In the genomic region with DNA sequence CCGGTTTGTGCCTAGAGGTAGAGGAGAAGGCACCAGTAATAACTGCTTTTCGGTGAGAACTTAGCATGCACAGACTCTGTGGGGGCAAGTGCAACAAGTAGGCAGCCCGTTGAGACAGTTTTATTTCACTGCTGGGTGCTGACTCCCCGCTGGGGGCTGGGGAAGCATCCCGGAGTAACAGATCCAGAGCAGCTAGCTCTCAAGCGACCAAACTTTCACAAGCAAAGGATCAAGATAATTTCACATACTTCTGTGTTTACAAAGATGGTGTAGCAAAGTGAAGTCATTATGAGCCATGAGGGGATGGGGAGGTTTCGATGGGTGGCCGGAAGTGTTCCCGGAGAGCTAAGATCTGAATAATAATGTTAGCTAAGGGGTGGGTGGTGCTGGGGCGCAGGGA, we compare ENCODE assay signal across 14 cellular contexts. TPM values are rescaled to one million over a fixed set of nuclear protein-coding genes. Genes with fewer than 3 reads are reported as not detected.
DNase-seq lines count a peak whose midpoint lies in the region; ATAC-seq and TF ChIP-seq lines count a peak whose summit lies in the region.
"Had no signal": no experiment of that assay in that cellular context is flagged by ENCODE, and none has a peak within 500 bp of the region (broad histone marks: within the 10 kb centered on the region; RNA-seq: fewer than 3 reads in every experiment).

No MANE protein-coding gene starts in this region.

- H3K4me3 ChIP-seq in iPS-18a (ENCODE audit: low read length) (peak overlapping the region; percentile 42), right cardiac atrium (ENCODE audit: low read length) (no peak overlapping the region)

- H3K4me2 ChIP-seq in H9 (ENCODE audit: insufficient read depth, insufficient read length, low read length) = no peak overlapping the region

- H2BK15ac ChIP-seq in H9 (ENCODE audit: low read depth, low read length) = no peak overlapping the region

- DNase-seq in AG08396 (ENCODE audit: low spot score) = peak; percentile 63
- no peak for DNase-seq in H9
- DNase-seq in activated naive CD8-positive, alpha-beta T cell treated with anti-CD3 and anti-CD28 coated beads, Interleukin-2, amount 50 U/mL, for 24 hours = no peak
- DNase-seq in right cardiac atrium = no peak
- no peak for DNase-seq in posterior vena cava (ENCODE audit: low spot score)
- DNase-seq in SIG-M5 treated with dmso at 0.1 percent for 504 hours (lab: John Stamatoyannopoulos, UW; ENCODE audit: unreplicated experiment) = no peak
- DNase-seq: activated effector memory CD4-positive, alpha-beta T cell treated with anti-CD3 and anti-CD28 coated beads, Interleukin-2, amount 50 U/mL, for 16 hours; DMS 273 treated with DMSO at 0.1 percent for 48 hours; left ventricle myocardium superior; NCI-H1048; NK-92 treated with Interleukin-12 subunit alpha and Interleukin-12 subunit beta, amount 100 ng/mL, for 24 hours; T-helper 9 cell had no signal

- peaks cover 7 to 47% (median 36%) of the 10 kb centered on the region in 3 experiments; a peak in 6 of 7 replicates for H3K36me3 Mint-ChIP-seq in H9 (ENCODE audit: insufficient read depth in 1 of 3, low read depth in 3 of 3)
- H3K36me3 Mint-ChIP-seq in activated naive CD8-positive, alpha-beta T cell treated with anti-CD3 and anti-CD28 coated beads, Interleukin-2, amount 50 U/mL, for 24 hours (ENCODE audit: low read depth) = peaks cover 27% of the 10 kb centered on the region

- no peaks in the 10 kb centered on the region for H3K27me3 Mint-ChIP-seq in H9 (ENCODE audit: low read depth)
- H3K27me3 Mint-ChIP-seq in activated naive CD8-positive, alpha-beta T cell treated with anti-CD3 and anti-CD28 coated beads, Interleukin-2, amount 50 U/mL, for 24 hours = peaks cover 2% of the 10 kb centered on the region

- no peak overlapping the region for H4K91ac ChIP-seq in H9 (ENCODE audit: insufficient read length, low read depth, low read length)

- H3K27ac Mint-ChIP-seq in H9 = peak overlapping the region in 2 of 3 experiments; percentile 84 to 86; a peak in 3 of 7 replicates
- H3K27ac Mint-ChIP-seq in activated naive CD8-positive, alpha-beta T cell treated with anti-CD3 and anti-CD28 coated beads, Interleukin-2, amount 50 U/mL, for 24 hours = peak overlapping the region; percentile 81

- no peak overlapping the region for H3K14ac ChIP-seq in H9 (ENCODE audit: insufficient read depth, low read length)

- no peak for TF ChIP-seq CTCF in H9 (conservative IDR thresholded peaks at IDR 0.05)

- H3K79me1 ChIP-seq in H9 (ENCODE audit: insufficient read depth, low read depth, low read length, poor library complexity, severe bottlenecking) = peaks cover 2% of the 10 kb centered on the region

- H3K36me3 ChIP-seq in iPS-18a (ENCODE audit: control insufficient read depth, low read depth, low read length) = peaks cover 3% of the 10 kb centered on the region

- H3K4me3 Mint-ChIP-seq in H9 = peak overlapping the region; percentile 46 to 93
- peak overlapping the region; percentile 47 for H3K4me3 Mint-ChIP-seq in activated naive CD8-positive, alpha-beta T cell treated with anti-CD3 and anti-CD28 coated beads, Interleukin-2, amount 50 U/mL, for 24 hours

- H3K79me2 ChIP-seq in H9 (ENCODE audit: insufficient read depth, low read length) = peaks cover 57% of the 10 kb centered on the region

- no peak overlapping the region for H3T11ph ChIP-seq in H9 (ENCODE audit: low read length)

- intact Hi-C loops in right cardiac atrium (cut with DNase I) (no loop called here), posterior vena cava (cut with DNase I) (no loop called here)

- peak overlapping the region; percentile 20 for H3K9ac ChIP-seq in H9 (ENCODE audit: extremely low read depth, insufficient read length, low read length)
- H3K9ac ChIP-seq in iPS-18a (ENCODE audit: low read length) = no peak overlapping the region

- no peaks in the 10 kb centered on the region for H4K20me1 ChIP-seq in H9 (ENCODE audit: control insufficient read depth, insufficient read depth, insufficient read length)

- H3K23me2 ChIP-seq in H9 (ENCODE audit: insufficient read length, low read depth, low read length, poor library complexity, severe bottlenecking) = peaks cover 8% of the 10 kb centered on the region

- H3K18ac ChIP-seq in H9 (ENCODE audit: insufficient read length, low read depth, low read length) = no peak overlapping the region

- no peak overlapping the region for H2BK120ac ChIP-seq in H9 (ENCODE audit: low read depth, low read length, poor library complexity, severe bottlenecking)

- H3K23ac ChIP-seq in H9 (ENCODE audit: insufficient read length, low read depth, low read length) = no peak overlapping the region

- H3K4ac ChIP-seq in H9 (ENCODE audit: low read depth, low read length) = no peak overlapping the region

- H3K9me3 ChIP-seq in H9 (ENCODE audit: control insufficient read depth, low read depth, low read length) (no peaks in the 10 kb centered on the region), iPS-18a (ENCODE audit: control insufficient read depth, low read depth, low read length) (no peaks in the 10 kb centered on the region), right cardiac atrium (ENCODE audit: control insufficient read depth, low read length) (no peaks in the 10 kb centered on the region)

- H4K8ac ChIP-seq in H9 (replicated peaks; ENCODE audit: insufficient read length, low read depth, low read length) = no peak overlapping the region

- peaks cover 0 to 1% of the 10 kb centered on the region in 2 experiments; a peak in 2 of 5 replicates for H3K9me3 Mint-ChIP-seq in H9
- no peaks in the 10 kb centered on the region for H3K9me3 Mint-ChIP-seq in activated naive CD8-positive, alpha-beta T cell treated with anti-CD3 and anti-CD28 coated beads, Interleukin-2, amount 50 U/mL, for 24 hours

- H2BK5ac ChIP-seq in H9 (ENCODE audit: insufficient read length, low read length) = no peak overlapping the region

- H3K56ac ChIP-seq in H9 (ENCODE audit: insufficient read length, low read depth, low read length) = no peak overlapping the region

- H3K4me1 ChIP-seq in H9 (ENCODE audit: insufficient read depth, low read length) (peaks cover 11% of the 10 kb centered on the region; the same call in 1 of the 2 replicates), iPS-18a (ENCODE audit: control insufficient read depth, low read depth, low read length) (peaks cover 24% of the 10 kb centered on the region), right cardiac atrium (ENCODE audit: control insufficient read depth, insufficient read depth, low read length) (peaks cover 11% of the 10 kb centered on the region)

- no CpG with 5 or more reads among the region's 10 CpGs for WGBS in H9 (ENCODE audit: extremely low coverage, insufficient read length, low lambda C conversion rate)
- 64% methylated on average over 10 of the region's 10 CpGs for WGBS in right cardiac atrium

- no peak overlapping the region for H2BK12ac ChIP-seq in H9 (ENCODE audit: insufficient read length, low read depth, low read length)

- H2AFZ ChIP-seq in H9 (ENCODE audit: low read length) = no peak overlapping the region

- no peak overlapping the region for H2BK20ac ChIP-seq in H9 (ENCODE audit: low read depth, low read length, poor library complexity, severe bottlenecking)

- H3K4me1 Mint-ChIP-seq in H9 = peaks cover 46 to 51% of the 10 kb centered on the region in 2 experiments
- H3K4me1 Mint-ChIP-seq in activated naive CD8-positive, alpha-beta T cell treated with anti-CD3 and anti-CD28 coated beads, Interleukin-2, amount 50 U/mL, for 24 hours = peaks cover 59% of the 10 kb centered on the region

- no peak for ATAC-seq in activated naive CD8-positive, alpha-beta T cell treated with anti-CD3 and anti-CD28 coated beads, Interleukin-2, amount 50 U/mL, for 24 hours
- ATAC-seq in HG02870 (IDR thresholded peaks at IDR 0.05; ENCODE audit: unreplicated experiment) (no peak), right cardiac atrium (no peak)
- ATAC-seq: left ventricle myocardium superior had no signal

- H4K5ac ChIP-seq in H9 (ENCODE audit: insufficient read length, low read depth, low read length) = no peak overlapping the region

- no peaks in the 10 kb centered on the region for H3K27me3 ChIP-seq in H9 (ENCODE audit: insufficient read depth, low read length)
- H3K27me3 ChIP-seq in iPS-18a (ENCODE audit: control insufficient read depth, insufficient read depth, low read length) = no peaks in the 10 kb centered on the region
- no peaks in the 10 kb centered on the region for H3K27me3 ChIP-seq in right cardiac atrium (ENCODE audit: control insufficient read depth, insufficient read depth)

- no peak overlapping the region for H2AK5ac ChIP-seq in H9 (ENCODE audit: insufficient read length, low read length)

- H3K27ac ChIP-seq in H9 (ENCODE audit: insufficient read length, low read depth, low read length) = no peak overlapping the region
- H3K27ac ChIP-seq in iPS-18a (ENCODE audit: low read length) = no peak overlapping the region
- H3K27ac ChIP-seq in right cardiac atrium (ENCODE audit: low read length) = no peak overlapping the region

RNA-seq across cellular contexts. Expression of gene NACC1, which starts 2.8 kb away (rescaled TPM):
- total RNA-seq in H9 (2021) (198 and 210 TPM in 2 replicates), right cardiac atrium (10 to 100 TPM; 27.6 to 44.2 (median 40.2) TPM), posterior vena cava (10 to 100 TPM; 37.6 to 39.7 TPM)
- 40.2 TPM for polyA plus RNA-seq in right cardiac atrium

RNA-seq across cellular contexts. Expression of gene TRMT1, which starts 4.3 kb away (rescaled TPM):
- total RNA-seq in H9 (2021) (92.8 and 95.7 TPM in 2 replicates), right cardiac atrium (10 to 100 TPM; 14.8 to 22.2 (median 17.5) TPM), posterior vena cava (10 to 100 TPM; 21.9 to 24.1 TPM)
- polyA plus RNA-seq in right cardiac atrium = 19.9 TPM

RNA-seq across cellular contexts. Expression of gene LYL1, which starts 18.2 kb away (rescaled TPM):
- total RNA-seq in H9 (2021) (0.63 and 0.86 TPM in 2 replicates), right cardiac atrium (10 to 100 TPM in 2 of 4 donors, 1 to 10 TPM in 2; 8.0 to 11.9 (median 10.1) TPM), posterior vena cava (10 to 100 TPM in 1 of 2 donors, 1 to 10 TPM in 1; 9.8 to 13.0 TPM)
- polyA plus RNA-seq in right cardiac atrium = 8.0 TPM

RNA-seq across cellular contexts. Expression of gene STX10, which starts 29.4 kb away (rescaled TPM):
- total RNA-seq in H9 (2021) = 39.4 and 40.5 TPM in 2 replicates
- 10 to 100 TPM; 30.8 to 39.8 (median 37.2) TPM for total RNA-seq in right cardiac atrium
- polyA plus RNA-seq in right cardiac atrium = 47.7 TPM
- total RNA-seq in posterior vena cava = 10 to 100 TPM; 31.4 to 39.0 TPM

RNA-seq across cellular contexts. Expression of gene IER2, which starts 29.4 kb away (rescaled TPM):
- total RNA-seq in H9 (2021) (160 and 165 TPM in 2 replicates), right cardiac atrium (10 to 100 TPM; 22.2 to 53.5 (median 29.2) TPM), posterior vena cava (100 to 1,000 TPM in 1 of 2 donors, 10 to 100 TPM in 1; 73.1 to 130 TPM)
- polyA plus RNA-seq in right cardiac atrium = 62.9 TPM
